Comparison of ENCODE assay signal across 1 cellular context in genomic region chr7:24825931-24826661, GRCh38.
A peak's percentile ranks its signal among the peaks of the same experiment; 100 is the strongest.
TF ChIP-seq lines count a peak whose summit lies in the region.

No MANE protein-coding gene starts in this region.

TF ChIP-seq in HepG2, 621 proteins besides CTCF, POLR2A, EP300 and RAD21 (continued from another document and continues in another):
- no peak for TF ChIP-seq ZNF407 (CRISPR knock-in tag; IDR thresholded peaks at IDR 0.05; ENCODE audit: not compliant biosample characterization)
- no peak for TF ChIP-seq MNT (IDR thresholded peaks at IDR 0.05)
- TF ChIP-seq RBAK (CRISPR knock-in tag; IDR thresholded peaks at IDR 0.05): no peak
- 0 out of 2 replicates have a peak, but pooled peaks have one; percentile 16 for TF ChIP-seq HNF4G (IDR thresholded peaks at IDR 0.05; ENCODE audit: borderline replicate concordance, low read depth, low read length)
- TF ChIP-seq HNF4G (CRISPR knock-in tag; IDR thresholded peaks at IDR 0.05; ENCODE audit: borderline replicate concordance, low read depth): peak; percentile 65; the same call in 1 of the 2 replicates
- TF ChIP-seq ZNF589 (CRISPR knock-in tag; conservative IDR thresholded peaks at IDR 0.05): no peak
- no peak for TF ChIP-seq ADNP (CRISPR knock-in tag; IDR thresholded peaks at IDR 0.05)
- TF ChIP-seq ZNF180 (CRISPR knock-in tag; IDR thresholded peaks at IDR 0.05; ENCODE audit: borderline replicate concordance, low read depth): no peak
- no peak for TF ChIP-seq ZBTB39 (CRISPR knock-in tag; IDR thresholded peaks at IDR 0.05)
- TF ChIP-seq ZFP90 (CRISPR knock-in tag; IDR thresholded peaks at IDR 0.05; ENCODE audit: borderline replicate concordance): 0 out of 2 replicates have a peak, but pooled peaks have one; percentile 25
- no peak for TF ChIP-seq ATF6 (CRISPR knock-in tag; conservative IDR thresholded peaks at IDR 0.05)
- peak in 1 of 2 experiments; percentile 61; a peak in 1 of 4 replicates for TF ChIP-seq KLF16 (CRISPR knock-in tag; IDR thresholded peaks at IDR 0.05)
- no peak for TF ChIP-seq IRF1 (CRISPR knock-in tag; IDR thresholded peaks at IDR 0.05; ENCODE audit: low read depth)
- TF ChIP-seq ZNF318 (CRISPR knock-in tag; IDR thresholded peaks at IDR 0.05): no peak
- TF ChIP-seq PHF5A (CRISPR knock-in tag; IDR thresholded peaks at IDR 0.05; ENCODE audit: low read depth, unreplicated experiment): peak; percentile 46
- TF ChIP-seq ZNF354B (CRISPR knock-in tag; IDR thresholded peaks at IDR 0.05): no peak
- peak; percentile 93 for TF ChIP-seq ZSCAN25 (CRISPR knock-in tag; IDR thresholded peaks at IDR 0.05)
- peak; percentile 52; the same call in 1 of the 2 replicates for TF ChIP-seq ZNF317 (CRISPR knock-in tag; IDR thresholded peaks at IDR 0.05)
- no peak for TF ChIP-seq ZNF704 (CRISPR knock-in tag; IDR thresholded peaks at IDR 0.05; ENCODE audit: borderline replicate concordance)
- no peak for TF ChIP-seq ZNF720 (CRISPR knock-in tag; IDR thresholded peaks at IDR 0.05)
- 0 out of 2 replicates have a peak, but pooled peaks have one; percentile 31 for TF ChIP-seq RFXAP (CRISPR knock-in tag; IDR thresholded peaks at IDR 0.05; ENCODE audit: borderline replicate concordance)
- no peak for TF ChIP-seq ZNF280B (CRISPR knock-in tag; IDR thresholded peaks at IDR 0.05; ENCODE audit: borderline replicate concordance)
- TF ChIP-seq ZSCAN20 (CRISPR knock-in tag; IDR thresholded peaks at IDR 0.05; ENCODE audit: borderline replicate concordance): 0 out of 2 replicates have a peak, but pooled peaks have one; percentile 46
- TF ChIP-seq ZFP41 (CRISPR knock-in tag; IDR thresholded peaks at IDR 0.05; ENCODE audit: borderline replicate concordance): no peak
- 0 out of 2 replicates have a peak, but pooled peaks have one; percentile 45 for TF ChIP-seq HOXA5 (CRISPR knock-in tag; IDR thresholded peaks at IDR 0.05)
